ENCODE assay signal across 24 cellular contexts in the genomic region with DNA sequence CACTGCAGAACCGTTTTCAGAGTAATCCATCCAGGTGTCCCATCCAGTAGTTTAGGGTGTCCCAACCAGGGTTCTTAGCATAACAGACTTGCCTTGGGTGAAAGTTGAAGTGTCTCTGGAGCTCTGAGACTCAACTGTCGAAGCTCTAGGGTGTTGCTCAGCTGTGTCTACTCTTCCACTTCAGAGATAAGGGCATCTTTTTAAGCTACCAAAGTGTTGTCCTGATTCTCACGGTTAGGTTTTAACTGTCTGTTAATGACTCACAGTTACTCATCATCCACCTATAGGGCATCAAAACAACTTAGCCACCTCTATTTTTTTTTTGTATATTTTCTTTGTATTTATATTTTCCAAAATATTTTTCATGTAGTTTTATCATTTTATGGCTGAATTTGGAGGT. TPM values are rescaled to one million over a fixed set of nuclear protein-coding genes. Genes with fewer than 3 reads are reported as not detected.
DNase-seq lines count a peak whose midpoint lies in the region; ATAC-seq and TF ChIP-seq lines count a peak whose summit lies in the region.
"Had no signal": no experiment of that assay in that cellular context is flagged by ENCODE, and none has a peak within 500 bp of the region (broad histone marks: within the 10 kb centered on the region; RNA-seq: fewer than 3 reads in every experiment).

No MANE protein-coding gene starts in this region.

- no peaks in the 10 kb centered on the region for H3K27me3 ChIP-seq in breast epithelium
- H3K27me3 ChIP-seq in RWPE2 (ENCODE audit: insufficient read depth, poor library complexity, severe bottlenecking): no peaks in the 10 kb centered on the region
- H3K27me3 ChIP-seq: Peyer's patch had no signal

- H3K27ac Mint-ChIP-seq in MCF 10A (ENCODE audit: low read depth, unreplicated experiment): no peak overlapping the region
- H3K27ac Mint-ChIP-seq in activated CD8-positive, alpha-beta T cell treated with anti-CD3 and anti-CD28 coated beads for 36 hours: no peak overlapping the region
- H3K27ac Mint-ChIP-seq: CD8-positive, alpha-beta T cell; GM23338 had no signal

- no peak overlapping the region for H3K4me3 Mint-ChIP-seq in MCF 10A (ENCODE audit: unreplicated experiment)
- H3K4me3 Mint-ChIP-seq in activated CD8-positive, alpha-beta T cell treated with anti-CD3 and anti-CD28 coated beads for 36 hours: no peak overlapping the region
- H3K4me3 Mint-ChIP-seq: CD8-positive, alpha-beta T cell; GM23338 had no signal

- intact Hi-C loops in MCF 10A (cut with micrococcal nuclease): no loop called here
- intact Hi-C loops in breast epithelium (cut with DNase I; ENCODE audit: low total_unique reads): no loop called here
- intact Hi-C loops in activated CD8-positive, alpha-beta T cell treated with anti-CD3 and anti-CD28 coated beads for 36 hours (cut with micrococcal nuclease): no loop called here

- H3K36me3 Mint-ChIP-seq in MCF 10A (ENCODE audit: insufficient read depth, unreplicated experiment): no peaks in the 10 kb centered on the region
- no peaks in the 10 kb centered on the region for H3K36me3 Mint-ChIP-seq in activated CD8-positive, alpha-beta T cell treated with anti-CD3 and anti-CD28 coated beads for 36 hours (ENCODE audit: low read depth)
- H3K36me3 Mint-ChIP-seq: CD8-positive, alpha-beta T cell had no signal

- H3K4me1 Mint-ChIP-seq in MCF 10A (ENCODE audit: insufficient read depth, unreplicated experiment): peaks cover 26% of the 10 kb centered on the region
- H3K4me1 Mint-ChIP-seq in activated CD8-positive, alpha-beta T cell treated with anti-CD3 and anti-CD28 coated beads for 36 hours (ENCODE audit: low read depth): no peaks in the 10 kb centered on the region
- H3K4me1 Mint-ChIP-seq: GM23338 had no signal

- TF ChIP-seq POLR2A in breast epithelium (IDR thresholded peaks at IDR 0.05): no peak

- H3K9me3 Mint-ChIP-seq in MCF 10A (ENCODE audit: unreplicated experiment): peaks cover 5% of the 10 kb centered on the region
- no peaks in the 10 kb centered on the region for H3K9me3 Mint-ChIP-seq in activated CD8-positive, alpha-beta T cell treated with anti-CD3 and anti-CD28 coated beads for 36 hours

- POLR2A ChIA-PET in MCF 10A (lab: Yijun Ruan, JAX): interaction anchor here (0.6 kb wide), 1 partner anchor 60 kb away, joined by 3 read pairs; no protein-coding TSS in a partner anchor
- POLR2A ChIA-PET in activated CD8-positive, alpha-beta T cell treated with anti-CD3 and anti-CD28 coated beads for 36 hours (lab: Charles Lee): no interaction called here

- ATAC-seq in RWPE2 (ENCODE audit: low read depth): peak; percentile 69
- no peak for ATAC-seq in HG02678 (IDR thresholded peaks at IDR 0.05; ENCODE audit: unreplicated experiment)
- no peak for ATAC-seq in activated CD8-positive, alpha-beta T cell treated with anti-CD3 and anti-CD28 coated beads for 36 hours
- ATAC-seq: CD8-positive, alpha-beta T cell; GM23338 had no signal

- H3K9me3 ChIP-seq in breast epithelium: no peaks in the 10 kb centered on the region
- no peaks in the 10 kb centered on the region for H3K9me3 ChIP-seq in RWPE2 (ENCODE audit: severe bottlenecking)
- H3K9me3 ChIP-seq: HAP-1, Peyer's patch had no signal

- no peak overlapping the region for H3K4me3 ChIP-seq in breast epithelium
- H3K4me3 ChIP-seq in RWPE2 (ENCODE audit: severe bottlenecking): no peak overlapping the region
- H3K4me3 ChIP-seq in fibroblast of mammary gland (ENCODE audit: control insufficient read depth, low read depth, low read length): no peak overlapping the region
- H3K4me3 ChIP-seq: GM23338, HAP-1, Peyer's patch had no signal

- in situ Hi-C loops in G401 (cut with HindIII; ENCODE audit: low sequenced_read_pairs): no loop called here

- no peaks in the 10 kb centered on the region for H3K27me3 Mint-ChIP-seq in MCF 10A (ENCODE audit: insufficient read depth, unreplicated experiment)
- no peaks in the 10 kb centered on the region for H3K27me3 Mint-ChIP-seq in activated CD8-positive, alpha-beta T cell treated with anti-CD3 and anti-CD28 coated beads for 36 hours

- no peak overlapping the region for H3K27ac ChIP-seq in breast epithelium
- no peak overlapping the region for H3K27ac ChIP-seq in RWPE2 (ENCODE audit: poor library complexity, severe bottlenecking)
- H3K27ac ChIP-seq: 22Rv1, Peyer's patch had no signal

- H3K4me1 ChIP-seq in breast epithelium (no peaks in the 10 kb centered on the region), RWPE2 (ENCODE audit: insufficient read depth, poor library complexity, severe bottlenecking) (peaks cover 10% of the 10 kb centered on the region)
- H3K4me1 ChIP-seq: HAP-1, Peyer's patch had no signal

- H3K36me3 ChIP-seq in breast epithelium: no peaks in the 10 kb centered on the region
- H3K36me3 ChIP-seq in RWPE2 (ENCODE audit: low read depth): no peaks in the 10 kb centered on the region
- H3K36me3 ChIP-seq: HAP-1, Peyer's patch had no signal

- TF ChIP-seq CTCF in MCF 10A (IDR thresholded peaks at IDR 0.05; ENCODE audit: unreplicated experiment) (no peak), breast epithelium (IDR thresholded peaks at IDR 0.05) (no peak), RWPE2 (IDR thresholded peaks at IDR 0.05; ENCODE audit: poor library complexity, severe bottlenecking) (no peak), fibroblast of mammary gland (conservative IDR thresholded peaks at IDR 0.05; ENCODE audit: control insufficient read depth, insufficient read depth, low read depth, low read length) (no peak)
- no peak for TF ChIP-seq CTCF in activated CD8-positive, alpha-beta T cell treated with anti-CD3 and anti-CD28 coated beads for 36 hours (IDR thresholded peaks at IDR 0.05)

- BruUV-seq in MCF 10A (replicated peaks; lab: Mats Ljungman, UMichigan): no TSS peak

- DNase-seq in MCF 10A (ENCODE audit: unreplicated experiment): peak; percentile 53
- no peak for DNase-seq in breast epithelium (ENCODE audit: low spot score in 2 of 2)
- DNase-seq in RWPE2 (ENCODE audit: low spot score): no peak
- DNase-seq in fibroblast of mammary gland (ENCODE audit: low read depth): peak; percentile 45
- no peak for DNase-seq in activated CD8-positive, alpha-beta T cell treated with anti-CD3 and anti-CD28 coated beads for 36 hours
- no peak for DNase-seq in nucleus accumbens (lab: John Stamatoyannopoulos, UW)
- no peak for DNase-seq in G401 (ENCODE audit: low spot score)
- DNase-seq: C1 segment of cervical spinal cord; Calu3; CD8-positive, alpha-beta T cell; KG1; NCI-H1092 treated with DMSO at 0.1 percent for 48 hours; NCI-H1436 treated with DMSO at 0.1 percent for 48 hours; NCI-H2029; NCI-H2227 treated with DMSO at 0.1 percent for 48 hours; NCI-H524; NCI-H82; Peyer's patch; SHP77 had no signal

- CTCF ChIA-PET in MCF 10A (lab: Yijun Ruan, JAX): no interaction called here
- CTCF ChIA-PET in activated CD8-positive, alpha-beta T cell treated with anti-CD3 and anti-CD28 coated beads for 36 hours (lab: Charles Lee): no interaction called here

RNA-seq across cellular contexts. Expression of gene TBX18, which starts 36.9 kb away (rescaled TPM):
- total RNA-seq in MCF 10A (2022): 0.39 and 0.42 TPM in 2 replicates
- total RNA-seq in breast epithelium: 10 to 100 TPM in 2 of 3 donors, 1 to 10 TPM in 1; 8.8 to 20.6 (median 17.0) TPM
- not detected for total RNA-seq in activated CD8-positive, alpha-beta T cell treated with anti-CD3 and anti-CD28 coated beads for 36 hours
- not detected in 2 replicates for total RNA-seq in G401 (2014; rRNA removed; shearing (Covaris generic))
- total RNA-seq: CD8-positive, alpha-beta T cell; HT-29 had no signal

Comparison
In these comparisons a context has a peak if more than half of its experiments do, and no peak if none do; other contexts are left out.
1. DNase-seq: peak in MCF 10A (single experiment) and fibroblast of mammary gland (single experiment); none in breast epithelium (0 of 2), RWPE2 (single experiment), activated CD8-positive, alpha-beta T cell treated with anti-CD3 and anti-CD28 coated beads for 36 hours (single experiment), nucleus accumbens (0 of 56) and G401 (single experiment).